18 cellular contexts compared by ENCODE assay signal in genomic region chr10:11511325-11511724, GRCh38.
"Had no signal": no experiment of that assay in that cellular context is flagged by ENCODE, and none has a peak within 500 bp of the region (broad histone marks: within the 10 kb centered on the region; RNA-seq: fewer than 3 reads in every experiment).

No MANE protein-coding gene starts in this region.

- H3K9me3 Mint-ChIP-seq: naive thymus-derived CD4-positive, alpha-beta T cell; stimulated activated effector memory CD8-positive, alpha-beta T cell treated with anti-CD3 and anti-CD28 coated beads, Interleukin-12 subunit alpha, Interleukin-12 subunit beta, amount 100 ng/mL, for 72 hours; stimulated activated naive CD8-positive, alpha-beta T cell treated with anti-CD3 and anti-CD28 coated beads, Interleukin-15, Interleukin-2, amounts not matched to agents 100 ng/mL and 50 ng/mL, for 24 hours had no signal

- H3K4me3 Mint-ChIP-seq: naive thymus-derived CD4-positive, alpha-beta T cell; stimulated activated effector memory CD8-positive, alpha-beta T cell treated with anti-CD3 and anti-CD28 coated beads, Interleukin-12 subunit alpha, Interleukin-12 subunit beta, amount 100 ng/mL, for 72 hours; stimulated activated naive CD8-positive, alpha-beta T cell treated with anti-CD3 and anti-CD28 coated beads, Interleukin-15, Interleukin-2, amounts not matched to agents 100 ng/mL and 50 ng/mL, for 24 hours had no signal

- ATAC-seq: naive thymus-derived CD4-positive, alpha-beta T cell; stimulated activated effector memory CD8-positive, alpha-beta T cell treated with anti-CD3 and anti-CD28 coated beads, Interleukin-12 subunit alpha, Interleukin-12 subunit beta, amount 100 ng/mL, for 72 hours; upper lobe of right lung had no signal

- H3K27ac Mint-ChIP-seq: stimulated activated effector memory CD8-positive, alpha-beta T cell treated with anti-CD3 and anti-CD28 coated beads, Interleukin-12 subunit alpha, Interleukin-12 subunit beta, amount 100 ng/mL, for 72 hours; stimulated activated naive CD8-positive, alpha-beta T cell treated with anti-CD3 and anti-CD28 coated beads, Interleukin-15, Interleukin-2, amounts not matched to agents 100 ng/mL and 50 ng/mL, for 24 hours had no signal

- H3K27me3 ChIP-seq: dorsolateral prefrontal cortex, hepatocyte, ovary, right atrium auricular region, testis, tibial nerve, upper lobe of right lung had no signal

- H3K4me3 ChIP-seq: dorsolateral prefrontal cortex, hepatocyte, ovary, right atrium auricular region, smooth muscle cell, testis, tibial nerve, upper lobe of right lung had no signal

- H3K36me3 ChIP-seq: ovary, right atrium auricular region had no signal

- H3K4me1 Mint-ChIP-seq: stimulated activated effector memory CD8-positive, alpha-beta T cell treated with anti-CD3 and anti-CD28 coated beads, Interleukin-12 subunit alpha, Interleukin-12 subunit beta, amount 100 ng/mL, for 72 hours had no signal

- H3K36me3 Mint-ChIP-seq: stimulated activated effector memory CD8-positive, alpha-beta T cell treated with anti-CD3 and anti-CD28 coated beads, Interleukin-12 subunit alpha, Interleukin-12 subunit beta, amount 100 ng/mL, for 72 hours had no signal

- H3K27me3 Mint-ChIP-seq: stimulated activated naive CD8-positive, alpha-beta T cell treated with anti-CD3 and anti-CD28 coated beads, Interleukin-15, Interleukin-2, amounts not matched to agents 100 ng/mL and 50 ng/mL, for 24 hours had no signal

- H3K27ac ChIP-seq: hepatocyte, ovary, right atrium auricular region, testis, tibial nerve, upper lobe of right lung had no signal

- DNase-seq: cortex of kidney; effector CD8-positive, alpha-beta T cell; foreskin melanocyte; kidney; naive thymus-derived CD4-positive, alpha-beta T cell; nucleus accumbens; ovary; stimulated activated CD4-positive, alpha-beta T cell treated with anti-CD3 and anti-CD28 coated beads, Interleukin-2, amount 100 ng/mL, for 48 hours; stimulated activated CD8-positive, alpha-beta memory T cell treated with anti-CD3 and anti-CD28 coated beads, Interleukin-4, amount 100 ng/mL, for 48 hours; testis; upper lobe of right lung had no signal

- H3K9me3 ChIP-seq: ovary, right atrium auricular region, testis, tibial nerve, upper lobe of right lung had no signal
